ENCODE assay signal across 17 cellular contexts in genomic region chr22:36294293-36294620, GRCh38.
"Had no signal": no experiment of that assay in that cellular context is flagged by ENCODE, and none has a peak within 500 bp of the region (broad histone marks: within the 10 kb centered on the region; RNA-seq: fewer than 3 reads in every experiment).

No MANE protein-coding gene starts in this region.

- ATAC-seq: activated CD4-positive, alpha-beta T cell treated with anti-CD3 and anti-CD28 coated beads for 36 hours; foreskin keratinocyte; mucosa of descending colon; natural killer cell; stimulated activated naive CD8-positive, alpha-beta T cell treated with anti-CD3 and anti-CD28 coated beads, Interleukin-15, Interleukin-2, amounts not matched to agents 100 U/mL and 50 U/mL, for 24 hours had no signal

- H3K4me1 ChIP-seq: foreskin keratinocyte, left ventricle myocardium inferior, SJSA1, suprapubic skin had no signal

- H3K27me3 Mint-ChIP-seq: activated CD4-positive, alpha-beta T cell treated with anti-CD3 and anti-CD28 coated beads for 36 hours; memory B cell; type B pancreatic cell had no signal

- H3K27ac ChIP-seq: foreskin keratinocyte, left ventricle myocardium inferior, SJSA1, suprapubic skin, WERI-Rb-1 had no signal

- H3K4me3 Mint-ChIP-seq: activated CD4-positive, alpha-beta T cell treated with anti-CD3 and anti-CD28 coated beads for 36 hours; memory B cell; natural killer cell; type B pancreatic cell had no signal

- H3K27ac Mint-ChIP-seq: activated CD4-positive, alpha-beta T cell treated with anti-CD3 and anti-CD28 coated beads for 36 hours; memory B cell; type B pancreatic cell had no signal

- H3K27me3 ChIP-seq: foreskin keratinocyte, SJSA1, suprapubic skin had no signal

- H3K4me1 Mint-ChIP-seq: memory B cell had no signal

- H3K9me3 ChIP-seq: left ventricle myocardium inferior, mucosa of descending colon, SJSA1, suprapubic skin had no signal

- H3K4me3 ChIP-seq: left ventricle myocardium inferior, mucosa of descending colon, SJSA1, suprapubic skin had no signal

- DNase-seq: activated CD4-positive, alpha-beta T cell treated with anti-CD3 and anti-CD28 coated beads for 36 hours; activated effector memory CD4-positive, alpha-beta T cell treated with Interleukin-2 at 50 U/mL for 16 hours; anterior cingulate cortex; cerebellar nuclear complex; effector CD8-positive, alpha-beta T cell; foreskin keratinocyte; natural killer cell; retina; stimulated activated CD4-positive, alpha-beta T cell treated with anti-CD3 and anti-CD28 coated beads, Interleukin-2, amount 100 ng/mL, for 48 hours; stimulated activated naive CD8-positive, alpha-beta T cell treated with anti-CD3 and anti-CD28 coated beads, Interleukin-15, Interleukin-2, amounts not matched to agents 100 U/mL and 50 U/mL, for 24 hours; WERI-Rb-1 had no signal

- H3K9me3 Mint-ChIP-seq: memory B cell, natural killer cell, type B pancreatic cell had no signal
